1 cellular context compared by ENCODE assay signal in genomic region chr11:72586591-72587090, GRCh38.
TF ChIP-seq lines count a peak whose summit lies in the region.

No MANE protein-coding gene starts in this region.

TF ChIP-seq in K562, 482 proteins besides CTCF, POLR2A, EP300 and RAD21:
- TF ChIP-seq CBFA2T2 (conservative IDR thresholded peaks at IDR 0.05) (peak; percentile 62), TCF7 (IDR thresholded peaks at IDR 0.05; ENCODE audit: borderline replicate concordance) (no peak), CBX8 (IDR thresholded peaks at IDR 0.05; ENCODE audit: borderline replicate concordance, extremely low read depth, low read depth, low read length, poor library complexity, severe bottlenecking) (no peak), CREM (IDR thresholded peaks at IDR 0.05; ENCODE audit: low read depth) (0 out of 2 replicates have a peak, but pooled peaks have one; percentile 23), ARID3A (IDR thresholded peaks at IDR 0.05; ENCODE audit: borderline replicate concordance, low read depth, low read length) (no peak), DPF2 (IDR thresholded peaks at IDR 0.05) (0 out of 2 replicates have a peak, but pooled peaks have one; percentile 21), HDAC1 (IDR thresholded peaks at IDR 0.05) (peak in 1 of 2 experiments; percentile 83; a peak in 2 of 4 replicates), RCOR1 (IDR thresholded peaks at IDR 0.05; ENCODE audit: borderline replicate concordance in 1 of 2, low read depth in 2 of 2, low read length in 2 of 2) (peak; percentile 63 to 96; a peak in 3 of 4 replicates), ATF3 (IDR thresholded peaks at IDR 0.05) (peak; percentile 28), ATF3 (CRISPR knock-in tag; conservative IDR thresholded peaks at IDR 0.05) (no peak), BRF2 (IDR thresholded peaks at IDR 0.05; ENCODE audit: borderline replicate concordance, insufficient read depth, insufficient read length) (no peak), PKNOX1 (IDR thresholded peaks at IDR 0.05) (peak; percentile 28), PHF21A (IDR thresholded peaks at IDR 0.05; ENCODE audit: borderline replicate concordance, low read depth) (peak; percentile 64; the same call in 1 of the 2 replicates), ATF1 (CRISPR knock-in tag; IDR thresholded peaks at IDR 0.05) (no peak), ATF1 (tag; IDR thresholded peaks at IDR 0.05) (peak; percentile 48; the same call in 1 of the 2 replicates), ATF7 (IDR thresholded peaks at IDR 0.05) (no peak), TCF3 (CRISPR knock-in tag; IDR thresholded peaks at IDR 0.05) (peak; percentile 80), CBFA2T3 (IDR thresholded peaks at IDR 0.05) (peak; percentile 83), KDM1A (IDR thresholded peaks at IDR 0.05) (peak; percentile 96 to 97), HDAC2 (IDR thresholded peaks at IDR 0.05) (peak; percentile 81), FOXO4 (CRISPR knock-in tag; IDR thresholded peaks at IDR 0.05) (no peak), TEAD4 (IDR thresholded peaks at IDR 0.05; ENCODE audit: low read length) (peak; percentile 47), TEAD4 (CRISPR knock-in tag; IDR thresholded peaks at IDR 0.05; ENCODE audit: borderline replicate concordance) (no peak), ARID1B (IDR thresholded peaks at IDR 0.05) (peak; percentile 67), POLR2AphosphoS5 (IDR thresholded peaks at IDR 0.05; ENCODE audit: control insufficient read depth, insufficient read depth, low read depth, low read length) (0 out of 2 replicates have a peak, but pooled peaks have one; percentile 24), TAL1 (IDR thresholded peaks at IDR 0.05) (peak; percentile 60), PCBP1 (IDR thresholded peaks at IDR 0.05; ENCODE audit: low read depth, low read length, poor library complexity, severe bottlenecking) (no peak), FOSL1 (tag; conservative IDR thresholded peaks at IDR 0.05) (peak; percentile 35), LARP7 (IDR thresholded peaks at IDR 0.05) (no peak), MEIS2 (IDR thresholded peaks at IDR 0.05; ENCODE audit: partially characterized antibody) (peak; percentile 28), NFIC (IDR thresholded peaks at IDR 0.05) (peak; percentile 26; the same call in 1 of the 2 replicates)
